10 cellular contexts compared by ENCODE assay signal in the genomic region with DNA sequence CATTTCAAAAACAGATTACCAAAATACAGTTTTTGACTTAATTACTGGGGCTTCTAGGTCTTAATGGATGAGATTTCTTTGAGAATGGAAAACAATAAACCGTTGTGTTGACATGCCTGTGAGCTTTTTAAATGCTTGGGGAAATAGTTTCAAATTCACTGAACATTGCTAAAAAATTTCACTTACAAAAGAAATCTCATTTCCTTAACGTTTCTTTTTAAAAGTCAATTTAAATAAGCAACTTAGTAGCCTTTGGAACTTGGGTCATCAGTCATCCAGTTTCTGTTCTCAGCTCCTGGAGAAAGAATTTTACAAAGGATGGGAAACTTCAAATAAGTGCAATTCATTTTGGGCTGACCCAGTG. TPM values are rescaled to one million over a fixed set of nuclear protein-coding genes. Genes with fewer than 3 reads are reported as not detected.
A peak's percentile ranks its signal among the peaks of the same experiment; 100 is the strongest.
DNase-seq lines count a peak whose midpoint lies in the region; ATAC-seq and TF ChIP-seq lines count a peak whose summit lies in the region.
"Had no signal": no experiment of that assay in that cellular context is flagged by ENCODE, and none has a peak within 500 bp of the region (broad histone marks: within the 10 kb centered on the region; RNA-seq: fewer than 3 reads in every experiment).

No MANE protein-coding gene starts in this region.

- peak overlapping the region; percentile 85 for H3K4me3 ChIP-seq in HUES48 (ENCODE audit: low read depth, low read length)
- no peak overlapping the region for H3K4me3 ChIP-seq in muscle layer of colon (ENCODE audit: low read depth in 1 of 2, low read length in 2 of 2)

- peak overlapping the region; percentile 97 for H3K9ac ChIP-seq in HUES48 (ENCODE audit: low read depth, low read length)
- no peak overlapping the region for H3K9ac ChIP-seq in muscle layer of colon (ENCODE audit: low read length)

- intact Hi-C loops in posterior vena cava (cut with DNase I): no loop called here

- no peaks in the 10 kb centered on the region for H3K9me3 ChIP-seq in HUES48 (ENCODE audit: control insufficient read depth, insufficient read depth, low read length)
- no peaks in the 10 kb centered on the region for H3K9me3 ChIP-seq in muscle layer of colon (ENCODE audit: low read length)

- no peaks in the 10 kb centered on the region for H3K27me3 ChIP-seq in HUES48 (ENCODE audit: control insufficient read depth, insufficient read depth, low read length)
- H3K27me3 ChIP-seq in muscle layer of colon (ENCODE audit: control insufficient read depth in 1 of 2, insufficient read depth in 2 of 2, low read length in 2 of 2): no peaks in the 10 kb centered on the region

- no peak for ATAC-seq in HG02938 (IDR thresholded peaks at IDR 0.05; ENCODE audit: unreplicated experiment)
- no peak for ATAC-seq in HG03457 (IDR thresholded peaks at IDR 0.05; ENCODE audit: unreplicated experiment)
- ATAC-seq: esophagus mucosa had no signal

- peaks cover 41% of the 10 kb centered on the region for H3K36me3 ChIP-seq in HUES48 (ENCODE audit: control insufficient read depth, insufficient read depth, low read length)
- peaks cover 5% of the 10 kb centered on the region for H3K36me3 ChIP-seq in muscle layer of colon (ENCODE audit: insufficient read depth, low read length)

- DNase-seq in caudate nucleus (lab: John Stamatoyannopoulos, UW) (no peak), middle frontal gyrus (ENCODE audit: extremely low spot score, low spot score) (no peak), posterior vena cava (ENCODE audit: low spot score) (no peak)
- DNase-seq: SHP77 treated with DMSO at 0.1 percent for 48 hours had no signal

- TF ChIP-seq CTCF in 22Rv1 (IDR thresholded peaks at IDR 0.05): no peak

- peak overlapping the region; percentile 100 for H3K27ac ChIP-seq in 22Rv1
- H3K27ac ChIP-seq in HUES48 (ENCODE audit: low read depth, low read length): peak overlapping the region; percentile 100
- peak overlapping the region; percentile 84 for H3K27ac ChIP-seq in caudate nucleus (ENCODE audit: low read depth, low read length)
- peak overlapping the region; percentile 100 for H3K27ac ChIP-seq in muscle layer of colon (ENCODE audit: low read depth, low read length)

- peaks cover 35% of the 10 kb centered on the region for H3K4me1 ChIP-seq in HUES48 (ENCODE audit: control insufficient read depth, insufficient read depth, low read length)
- peaks cover 58% of the 10 kb centered on the region for H3K4me1 ChIP-seq in muscle layer of colon (ENCODE audit: insufficient read depth, low read length)

RNA-seq across cellular contexts. Expression of a gene that starts 4.4 kb away (rescaled TPM):
- total RNA-seq in posterior vena cava: 10 to 100 TPM; 33.6 to 39.5 TPM

RNA-seq across cellular contexts. Expression of a gene that starts 21.5 kb away (rescaled TPM):
- 10 to 100 TPM; 55.9 to 57.4 TPM for total RNA-seq in posterior vena cava
